9 cellular contexts compared by ENCODE assay signal in genomic region chr11:57323503-57324153, GRCh38. TPM values are rescaled to one million over a fixed set of nuclear protein-coding genes. Genes with fewer than 3 reads are reported as not detected.
DNase-seq lines count a peak whose midpoint lies in the region; FAIRE-seq lines count a peak whose summit lies in the region.
"Had no signal": no experiment of that assay in that cellular context is flagged by ENCODE, and none has a peak within 500 bp of the region (broad histone marks: within the 10 kb centered on the region; RNA-seq: fewer than 3 reads in every experiment).

No MANE protein-coding gene starts in this region.

- H3K27me3 ChIP-seq in iPS-20b (ENCODE audit: insufficient read depth, low read length) (no peaks in the 10 kb centered on the region), subcutaneous abdominal adipose tissue (ENCODE audit: control insufficient read depth in 5 of 5, insufficient read depth in 4 of 5, low read length in 5 of 5) (peaks cover 0 to 4% (median 0%) of the 10 kb centered on the region in 5 donors)

- no peak for FAIRE-seq in HTR-8/SVneo (lab: Jason Lieb, UNC)
- FAIRE-seq: G401.6 had no signal

- H3K4me1 ChIP-seq in iPS-20b (ENCODE audit: insufficient read depth, low read length): peaks cover 30% of the 10 kb centered on the region
- H3K4me1 ChIP-seq in subcutaneous abdominal adipose tissue (ENCODE audit: control insufficient read depth in 5 of 5, insufficient read depth in 5 of 5, low read length in 5 of 5): peaks cover 24 to 69% (median 65%) of the 10 kb centered on the region in 5 donors

- peaks cover 33% of the 10 kb centered on the region for H3K4me1 Mint-ChIP-seq in T-helper 2 cell treated with Interferon-gamma antibody and Interleukin-4, amounts not matched to agents 5 μg/mL and 100 μg/mL, for 36 hours (ENCODE audit: low read depth)
- H3K4me1 Mint-ChIP-seq in activated naive CD8-positive, alpha-beta T cell treated with anti-CD3 and anti-CD28 coated beads for 36 hours: peaks cover 30% of the 10 kb centered on the region

- H3K9ac ChIP-seq in iPS-20b (ENCODE audit: low read depth, low read length) (peak overlapping the region; percentile 91), subcutaneous abdominal adipose tissue (ENCODE audit: low read length in 5 of 5) (peak overlapping the region; percentile 67 to 97 (median 86))

- H3K27ac Mint-ChIP-seq in T-helper 2 cell treated with Interferon-gamma antibody and Interleukin-4, amounts not matched to agents 5 μg/mL and 100 μg/mL, for 36 hours: peak overlapping the region; percentile 80
- peak overlapping the region; percentile 79 for H3K27ac Mint-ChIP-seq in activated naive CD8-positive, alpha-beta T cell treated with anti-CD3 and anti-CD28 coated beads for 36 hours

- no peaks in the 10 kb centered on the region for H3K9me3 Mint-ChIP-seq in T-helper 2 cell treated with Interferon-gamma antibody and Interleukin-4, amounts not matched to agents 5 μg/mL and 100 μg/mL, for 36 hours
- no peaks in the 10 kb centered on the region for H3K9me3 Mint-ChIP-seq in activated naive CD8-positive, alpha-beta T cell treated with anti-CD3 and anti-CD28 coated beads for 36 hours

- H3K9me3 ChIP-seq in iPS-20b (ENCODE audit: insufficient read depth, low read depth, low read length) (no peaks in the 10 kb centered on the region), subcutaneous abdominal adipose tissue (ENCODE audit: control insufficient read depth in 5 of 5, low read length in 5 of 5) (no peaks in the 10 kb centered on the region)

- H3K27ac ChIP-seq in iPS-20b (ENCODE audit: low read length): peak overlapping the region; percentile 75
- H3K27ac ChIP-seq in subcutaneous abdominal adipose tissue (ENCODE audit: low read depth, low read length): peak overlapping the region; percentile 96

- H3K36me3 ChIP-seq in iPS-20b (ENCODE audit: insufficient read depth, low read depth, low read length): peaks cover 60% of the 10 kb centered on the region
- peaks cover 3 to 40% (median 29%) of the 10 kb centered on the region in 5 donors for H3K36me3 ChIP-seq in subcutaneous abdominal adipose tissue (ENCODE audit: control insufficient read depth in 5 of 5, insufficient read depth in 5 of 5, low read length in 5 of 5)

- no peak for DNase-seq in T-helper 2 cell treated with Interferon-gamma antibody and Interleukin-4, amounts not matched to agents 5 μg/mL and 100 μg/mL, for 36 hours (ENCODE audit: low spot score)
- DNase-seq in T-helper 2 cell: no peak
- DNase-seq in activated naive CD8-positive, alpha-beta T cell treated with anti-CD3 and anti-CD28 coated beads for 36 hours: no peak
- no peak for DNase-seq in activated CD8-positive, alpha-beta memory T cell treated with anti-CD3 and anti-CD28 coated beads, Interleukin-2, amount 50 U/mL, for 4 hours
- no peak for DNase-seq in amniotic stem cell (lab: John Stamatoyannopoulos, UW)
- no peak for DNase-seq in HTR-8/SVneo (ENCODE audit: insufficient read length, low spot score)

- H3K36me3 Mint-ChIP-seq in T-helper 2 cell treated with Interferon-gamma antibody and Interleukin-4, amounts not matched to agents 5 μg/mL and 100 μg/mL, for 36 hours (ENCODE audit: low read depth): peaks cover 30% of the 10 kb centered on the region
- peaks cover 39% of the 10 kb centered on the region for H3K36me3 Mint-ChIP-seq in activated naive CD8-positive, alpha-beta T cell treated with anti-CD3 and anti-CD28 coated beads for 36 hours

- H3K4me3 ChIP-seq in iPS-20b (ENCODE audit: low read length) (peak overlapping the region; percentile 88), subcutaneous abdominal adipose tissue (ENCODE audit: low read depth in 1 of 5, low read length in 5 of 5) (peak overlapping the region; percentile 80 to 95 (median 85))

- H3K27me3 Mint-ChIP-seq in T-helper 2 cell treated with Interferon-gamma antibody and Interleukin-4, amounts not matched to agents 5 μg/mL and 100 μg/mL, for 36 hours (ENCODE audit: low read depth): no peaks in the 10 kb centered on the region
- no peaks in the 10 kb centered on the region for H3K27me3 Mint-ChIP-seq in activated naive CD8-positive, alpha-beta T cell treated with anti-CD3 and anti-CD28 coated beads for 36 hours

- peak overlapping the region; percentile 85 for H3K4me3 Mint-ChIP-seq in T-helper 2 cell treated with Interferon-gamma antibody and Interleukin-4, amounts not matched to agents 5 μg/mL and 100 μg/mL, for 36 hours
- H3K4me3 Mint-ChIP-seq in activated naive CD8-positive, alpha-beta T cell treated with anti-CD3 and anti-CD28 coated beads for 36 hours: peak overlapping the region; percentile 83

RNA-seq across cellular contexts. Expression of gene TNKS1BP1, which starts 1.1 kb away (rescaled TPM):
- 10 to 100 TPM; 20.8 to 22.1 TPM for total RNA-seq in activated naive CD8-positive, alpha-beta T cell treated with anti-CD3 and anti-CD28 coated beads for 36 hours

RNA-seq across cellular contexts. Expression of gene SSRP1, which starts 12.1 kb away (rescaled TPM):
- total RNA-seq in activated naive CD8-positive, alpha-beta T cell treated with anti-CD3 and anti-CD28 coated beads for 36 hours: 100 to 1,000 TPM; 318 to 332 TPM

RNA-seq across cellular contexts. Expression of gene P2RX3, which starts 14.5 kb away (rescaled TPM):
- not detected for total RNA-seq in activated naive CD8-positive, alpha-beta T cell treated with anti-CD3 and anti-CD28 coated beads for 36 hours

RNA-seq across cellular contexts. Expression of gene PRG3, which starts 57.3 kb away (rescaled TPM):
- not detected for total RNA-seq in activated naive CD8-positive, alpha-beta T cell treated with anti-CD3 and anti-CD28 coated beads for 36 hours
